12 cellular contexts compared by ENCODE assay signal in the genomic region with DNA sequence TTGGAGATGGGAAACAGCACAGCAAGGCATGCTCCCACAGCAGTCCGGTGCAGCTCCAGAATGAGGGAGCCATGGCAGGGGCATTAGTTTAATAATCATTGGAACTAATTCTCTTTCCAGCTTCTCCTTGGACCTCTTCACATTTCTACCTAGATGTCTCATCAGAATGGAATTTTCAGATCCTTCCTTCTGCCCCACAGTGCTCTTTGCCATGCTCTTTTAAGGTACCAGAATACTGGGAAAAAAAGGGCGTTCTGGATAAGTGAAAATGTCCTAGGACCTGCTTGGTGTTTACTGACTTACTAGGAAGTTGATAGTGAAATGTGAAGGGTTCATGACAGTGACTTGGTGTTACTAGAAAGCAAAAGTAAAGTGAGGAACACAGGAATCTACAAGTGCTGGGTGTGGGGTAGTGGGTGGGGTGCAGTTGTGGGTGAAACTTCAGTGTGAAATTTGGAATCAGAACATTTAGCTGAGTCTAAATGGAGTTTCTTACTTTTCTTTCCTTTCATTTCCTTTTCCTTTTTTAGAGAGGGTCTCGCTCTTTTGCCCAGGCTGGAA.
A peak's percentile ranks its signal among the peaks of the same experiment; 100 is the strongest.
DNase-seq lines count a peak whose midpoint lies in the region; ATAC-seq and TF ChIP-seq lines count a peak whose summit lies in the region.
"Had no signal": no experiment of that assay in that cellular context is flagged by ENCODE, and none has a peak within 500 bp of the region (broad histone marks: within the 10 kb centered on the region; RNA-seq: fewer than 3 reads in every experiment).

No MANE protein-coding gene starts in this region.

- TF ChIP-seq CTCF in GM10248 (IDR thresholded peaks at IDR 0.05; ENCODE audit: control extremely low read depth, extremely low read depth, low read depth, missing control alignments) (no peak), left lung (IDR thresholded peaks at IDR 0.05) (no peak)

- DNase-seq in GM10248 (ENCODE audit: extremely low spot score) (peak; percentile 39), OCI-M1 (lab: John Stamatoyannopoulos, UW) (peak; percentile 15), left lung (no peak), substantia nigra (lab: John Stamatoyannopoulos, UW) (no peak), posterior cingulate gyrus (no peak)
- no peak for DNase-seq in activated T-cell treated with anti-CD3 and anti-CD28 coated beads, Interleukin-2, amount 50 U/mL, for 1 hour
- DNase-seq: dermis blood vessel endothelial cell; Kasumi-1; NCI-H526; stimulated activated naive CD4-positive, alpha-beta T cell had no signal

- H3K9me3 ChIP-seq in left lung = no peaks in the 10 kb centered on the region

- peaks cover 4 to 50% of the 10 kb centered on the region in 2 donors for H3K4me1 ChIP-seq in left lung

- no peaks in the 10 kb centered on the region for H3K27me3 ChIP-seq in left lung

- no peaks in the 10 kb centered on the region for H3K36me3 ChIP-seq in left lung

- no peak overlapping the region for H3K27ac ChIP-seq in left lung
- no peak overlapping the region for H3K27ac ChIP-seq in substantia nigra (ENCODE audit: low read depth, low read length, poor library complexity, severe bottlenecking)

- ATAC-seq in GM21515 (IDR thresholded peaks at IDR 0.05; ENCODE audit: unreplicated experiment) = peak; percentile 53
- peak; percentile 39 for ATAC-seq in left lung
- ATAC-seq in HG03095 (IDR thresholded peaks at IDR 0.05; ENCODE audit: unreplicated experiment) = no peak

- no peak overlapping the region for H3K4me3 ChIP-seq in left lung

- CTCF ChIA-PET in GM10248 (lab: Yijun Ruan, JAX) = interaction anchor here (1.0 to 1.4 kb wide), 3 partner anchors 10 to 33 kb away, joined by 3 to 5 read pairs (median 3); no protein-coding TSS in a partner anchor

- intact Hi-C loops in left lung (cut with DNase I) = no loop called here
- intact Hi-C loops in posterior cingulate gyrus (cut with DNase I) = no loop called here

- POLR2A ChIA-PET in GM10248 (lab: Yijun Ruan, JAX) = no interaction called here

Comparison
In these comparisons a context has a peak if more than half of its experiments do, and no peak if none do; other contexts are left out.
1. DNase-seq: peak in GM10248 (single experiment) and OCI-M1 (single experiment); none in left lung (0 of 2), substantia nigra (0 of 49), activated T-cell treated with anti-CD3 and anti-CD28 coated beads, Interleukin-2, amount 50 U/mL, for 1 hour (single experiment) and posterior cingulate gyrus (0 of 10).